Comparison of ENCODE assay signal across 11 cellular contexts in genomic region chr19:43799502-43800142, GRCh38. TPM values are rescaled to one million over a fixed set of nuclear protein-coding genes. Genes with fewer than 3 reads are reported as not detected.
DNase-seq lines count a peak whose midpoint lies in the region; ATAC-seq and TF ChIP-seq lines count a peak whose summit lies in the region.
"Had no signal": no experiment of that assay in that cellular context is flagged by ENCODE, and none has a peak within 500 bp of the region (broad histone marks: within the 10 kb centered on the region; RNA-seq: fewer than 3 reads in every experiment).

No MANE protein-coding gene starts in this region.

- no peak for ATAC-seq in activated CD4-positive, alpha-beta T cell treated with anti-CD3 and anti-CD28 coated beads for 36 hours

- H3K27me3 ChIP-seq in esophagus muscularis mucosa, result peaks cover 0 to 67% (median 9%) of the 10 kb centered on the region in 4 donors
- H3K27me3 ChIP-seq in prostate gland (replicated peaks; ENCODE audit: insufficient read depth), result no peaks in the 10 kb centered on the region
- no peaks in the 10 kb centered on the region for H3K27me3 ChIP-seq in testis

- DNase-seq in activated CD4-positive, alpha-beta T cell treated with anti-CD3 and anti-CD28 coated beads for 36 hours, result no peak
- DNase-seq in activated CD4-positive, alpha-beta T cell treated with anti-CD3 and anti-CD28 coated beads for 4 hours, result no peak
- DNase-seq in SK-N-DZ (ENCODE audit: low spot score), result peak; percentile 22
- DNase-seq in esophagus muscularis mucosa (ENCODE audit: extremely low spot score), result no peak
- DNase-seq in NK-92 (lab: John Stamatoyannopoulos, UW; ENCODE audit: unreplicated experiment), result no peak
- no peak for DNase-seq in prostate gland (ENCODE audit: low spot score)
- DNase-seq in testis, result no peak
- DNase-seq: activated gamma-delta T cell treated with Interleukin-2 at 50 U/mL for 16 hours, NCI-H82 had no signal

- H3K27me3 Mint-ChIP-seq in activated CD4-positive, alpha-beta T cell treated with anti-CD3 and anti-CD28 coated beads for 36 hours, result peaks cover 23% of the 10 kb centered on the region

- no peak overlapping the region for H3K27ac Mint-ChIP-seq in activated CD4-positive, alpha-beta T cell treated with anti-CD3 and anti-CD28 coated beads for 36 hours

- H3K4me1 ChIP-seq in esophagus muscularis mucosa (peaks cover 6 to 20% (median 14%) of the 10 kb centered on the region in 4 donors), prostate gland (replicated peaks) (no peaks in the 10 kb centered on the region), testis (peaks cover 4% of the 10 kb centered on the region)

- H3K27ac ChIP-seq in esophagus muscularis mucosa (replicated peaks in 1 of 4), result peak overlapping the region in 1 of 4 donors; percentile 30
- peak overlapping the region in 9 of 21 experiments; percentile 4 to 73 (median 40) for H3K27ac ChIP-seq in skin epidermis
- no peak overlapping the region for H3K27ac ChIP-seq in prostate gland
- H3K27ac ChIP-seq in testis, result no peak overlapping the region

- H3K36me3 ChIP-seq in esophagus muscularis mucosa, result peaks cover 0 to 4% (median 0%) of the 10 kb centered on the region in 4 donors
- no peaks in the 10 kb centered on the region for H3K36me3 ChIP-seq in prostate gland
- H3K36me3 ChIP-seq in testis (ENCODE audit: low read depth, missing control alignments), result no peaks in the 10 kb centered on the region

- H3K9me3 ChIP-seq in esophagus muscularis mucosa (no peaks in the 10 kb centered on the region), prostate gland (no peaks in the 10 kb centered on the region), testis (no peaks in the 10 kb centered on the region)

- intact Hi-C loops in activated CD4-positive, alpha-beta T cell treated with anti-CD3 and anti-CD28 coated beads for 36 hours (cut with DNase I, micrococcal nuclease), result loop anchor here in 1 of 2 experiments (10.0 kb wide), 1 partner anchor 245 kb away; no protein-coding TSS in a partner anchor
- intact Hi-C loops in esophagus muscularis mucosa (cut with DNase I) (no loop called here), prostate gland (cut with DNase I) (no loop called here), testis (cut with DNase I; ENCODE audit: low total_unique reads) (no loop called here)

- CTCF ChIA-PET in activated CD4-positive, alpha-beta T cell treated with anti-CD3 and anti-CD28 coated beads for 36 hours (lab: Charles Lee), result interaction anchor here (0.8 to 1.3 kb wide), 4 partner anchors 10 to 54 kb away, joined by 3 to 8 read pairs (median 3); no protein-coding TSS in a partner anchor

- TF ChIP-seq POLR2A in esophagus muscularis mucosa (IDR thresholded peaks at IDR 0.05; ENCODE audit: low read depth), result no peak
- TF ChIP-seq POLR2A in prostate gland (IDR thresholded peaks at IDR 0.05), result no peak
- TF ChIP-seq POLR2A in testis (IDR thresholded peaks at IDR 0.05), result no peak

- H3K4me3 ChIP-seq in esophagus muscularis mucosa, result peak overlapping the region in 3 of 4 donors; percentile 45 to 54 (median 47)
- H3K4me3 ChIP-seq in skin epidermis, result peak overlapping the region in 6 of 7 experiments; percentile 29 to 49 (median 37)
- H3K4me3 ChIP-seq in prostate gland, result no peak overlapping the region
- H3K4me3 ChIP-seq in testis, result no peak overlapping the region

- no peak for TF ChIP-seq EP300 in esophagus muscularis mucosa (IDR thresholded peaks at IDR 0.05)

- no peaks in the 10 kb centered on the region for H3K36me3 Mint-ChIP-seq in activated CD4-positive, alpha-beta T cell treated with anti-CD3 and anti-CD28 coated beads for 36 hours (ENCODE audit: low read depth)

- WGBS in esophagus muscularis mucosa, result 73% methylated on average over 6 of the region's 6 CpGs
- 53% methylated on average over 6 of the region's 6 CpGs for WGBS in prostate gland
- WGBS in testis, 2 donors, result 70 to 72% methylated on average over 4 to 6 of the region's 6 CpGs

- H3K4me3 Mint-ChIP-seq in activated CD4-positive, alpha-beta T cell treated with anti-CD3 and anti-CD28 coated beads for 36 hours, result peak overlapping the region; percentile 69

- POLR2A ChIA-PET in activated CD4-positive, alpha-beta T cell treated with anti-CD3 and anti-CD28 coated beads for 36 hours (lab: Charles Lee), result no interaction called here

- TF ChIP-seq CTCF in esophagus muscularis mucosa (IDR thresholded peaks at IDR 0.05) (no peak), prostate gland (IDR thresholded peaks at IDR 0.05) (no peak), testis (IDR thresholded peaks at IDR 0.05) (no peak)

- peaks cover 14% of the 10 kb centered on the region for H3K4me1 Mint-ChIP-seq in activated CD4-positive, alpha-beta T cell treated with anti-CD3 and anti-CD28 coated beads for 36 hours

- H3K9me3 Mint-ChIP-seq in activated CD4-positive, alpha-beta T cell treated with anti-CD3 and anti-CD28 coated beads for 36 hours (ENCODE audit: low read depth), result no peaks in the 10 kb centered on the region

RNA-seq across cellular contexts. Expression of gene LYPD5, which starts 2.6 kb away (rescaled TPM):
- 1 to 10 TPM in 1 of 2 experiments, under 1 TPM in 1; 0.86 to 1.2 TPM for total RNA-seq in activated CD4-positive, alpha-beta T cell treated with anti-CD3 and anti-CD28 coated beads for 36 hours
- polyA plus RNA-seq in SK-N-DZ (2014; cell fraction: cytosol; rRNA removed), result 0.80 and 1.9 TPM in 2 replicates
- 0.73 TPM in 1 of 2 replicates, not detected in the other for polyA plus RNA-seq in SK-N-DZ (2014; cell fraction: nucleus; rRNA removed)
- total RNA-seq in esophagus muscularis mucosa (10 to 100 TPM in 1 of 4 donors, 1 to 10 TPM in 3; 2.8 to 12.0 (median 8.2) TPM), prostate gland (1 to 10 TPM; 2.7 to 6.2 TPM), testis (10 to 100 TPM in 1 of 2 donors, 1 to 10 TPM in 1; 4.9 to 14.7 TPM)
- polyA plus RNA-seq in testis (ENCODE audit: insufficient read depth, low read depth, low replicate concordance), result 12.6 TPM
- total RNA-seq: A673 had no signal

RNA-seq across cellular contexts. Expression of gene KCNN4, which starts 18.8 kb away (rescaled TPM):
- 100 to 1,000 TPM; 103 to 110 TPM for total RNA-seq in activated CD4-positive, alpha-beta T cell treated with anti-CD3 and anti-CD28 coated beads for 36 hours
- polyA plus RNA-seq in SK-N-DZ (2014; cell fraction: cytosol; rRNA removed), result 0.16 and 0.52 TPM in 2 replicates
- 1.5 and 2.2 TPM in 2 replicates for polyA plus RNA-seq in SK-N-DZ (2014; cell fraction: nucleus; rRNA removed)
- total RNA-seq in esophagus muscularis mucosa (1 to 10 TPM; 1.7 to 6.7 (median 1.9) TPM), prostate gland (10 to 100 TPM; 65.1 to 86.1 TPM), testis (1 to 10 TPM; 2.3 to 4.6 TPM)
- 4.1 TPM for polyA plus RNA-seq in testis (ENCODE audit: insufficient read depth, low read depth, low replicate concordance)
- total RNA-seq: A673 had no signal

RNA-seq across cellular contexts. Expression of gene ZNF283, which starts 27.5 kb away (rescaled TPM):
- total RNA-seq in activated CD4-positive, alpha-beta T cell treated with anti-CD3 and anti-CD28 coated beads for 36 hours, result 1 to 10 TPM; 5.4 to 6.8 TPM
- polyA plus RNA-seq in SK-N-DZ (2014; cell fraction: cytosol; rRNA removed), result 5.8 and 9.5 TPM in 2 replicates
- 8.6 and 15.1 TPM in 2 replicates for polyA plus RNA-seq in SK-N-DZ (2014; cell fraction: nucleus; rRNA removed)
- total RNA-seq in esophagus muscularis mucosa (10 to 100 TPM in 1 of 4 donors, 1 to 10 TPM in 3; 6.4 to 11.5 (median 7.5) TPM), prostate gland (1 to 10 TPM; 5.8 to 8.9 TPM), testis (10 to 100 TPM in 1 of 2 donors, 1 to 10 TPM in 1; 6.9 to 10.7 TPM)
- 2.9 TPM for polyA plus RNA-seq in testis (ENCODE audit: insufficient read depth, low read depth, low replicate concordance)

RNA-seq across cellular contexts. Expression of gene SMG9, which starts 44.9 kb away (rescaled TPM):
- total RNA-seq in activated CD4-positive, alpha-beta T cell treated with anti-CD3 and anti-CD28 coated beads for 36 hours, result 10 to 100 TPM; 64.4 to 65.2 TPM
- 27.2 and 29.4 TPM in 2 replicates for polyA plus RNA-seq in SK-N-DZ (2014; cell fraction: cytosol; rRNA removed)
- 111 and 119 TPM in 2 replicates for polyA plus RNA-seq in SK-N-DZ (2014; cell fraction: nucleus; rRNA removed)
- total RNA-seq in esophagus muscularis mucosa (10 to 100 TPM in 3 of 4 donors, 1 to 10 TPM in 1; 7.5 to 25.6 (median 22.3) TPM), prostate gland (10 to 100 TPM; 22.9 to 45.1 TPM), testis (10 to 100 TPM; 65.0 to 76.8 TPM)
- polyA plus RNA-seq in testis (ENCODE audit: insufficient read depth, low read depth, low replicate concordance), result 144 TPM

Comparison
In these comparisons a context has a peak if more than half of its experiments do, and no peak if none do; other contexts are left out.
1. H3K4me3 ChIP-seq: peak in esophagus muscularis mucosa (3 of 4) and skin epidermis (6 of 7); none in prostate gland (0 of 2) and testis (0 of 2).
2. RNA of gene KCNN4, which starts 18.8 kb away (total RNA-seq): 103 to 110 TPM in activated CD4-positive, alpha-beta T cell treated with anti-CD3 and anti-CD28 coated beads for 36 hours and 65.1 to 86.1 TPM in prostate gland; 2.3 to 4.6 TPM in testis and 1.7 to 6.7 TPM in esophagus muscularis mucosa; every median in the first group is over 4 times any median in the second.